13 cellular contexts compared by ENCODE assay signal in the genomic region with DNA sequence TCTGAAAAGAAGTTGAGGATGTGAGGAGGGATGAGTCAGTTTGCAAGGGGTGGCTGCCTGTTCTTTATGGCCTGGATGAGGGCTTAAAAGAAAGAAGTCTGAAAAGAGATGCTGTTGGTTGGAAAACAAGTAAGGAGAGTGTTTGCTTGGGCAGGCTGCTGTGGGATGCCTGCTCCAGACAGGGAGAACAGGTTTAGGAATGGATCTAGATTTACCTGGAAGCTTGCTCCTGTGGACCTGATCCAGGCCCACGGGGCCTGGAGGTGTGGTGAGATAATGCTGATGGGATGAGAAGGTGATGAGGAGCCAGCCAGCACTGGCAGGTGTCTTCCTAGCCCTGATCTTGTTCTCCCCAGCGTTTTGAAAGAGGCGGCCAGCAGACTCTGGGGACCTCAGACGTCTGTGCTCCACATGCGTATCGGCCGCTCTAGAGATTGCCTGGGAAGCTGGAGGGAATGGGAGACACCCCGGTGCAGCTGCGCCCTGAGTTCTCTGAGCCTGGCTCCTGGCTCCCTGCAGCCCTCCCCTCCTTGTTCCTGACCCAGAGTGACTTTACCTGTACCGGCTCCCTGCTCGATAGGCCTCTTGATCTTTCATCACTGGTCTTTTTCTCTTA.
DNase-seq lines count a peak whose midpoint lies in the region; ATAC-seq and TF ChIP-seq lines count a peak whose summit lies in the region.
"Had no signal": no experiment of that assay in that cellular context is flagged by ENCODE, and none has a peak within 500 bp of the region (broad histone marks: within the 10 kb centered on the region; RNA-seq: fewer than 3 reads in every experiment).

No MANE protein-coding gene starts in this region.

- H3K9me3 Mint-ChIP-seq in activated T-cell treated with anti-CD3 and anti-CD28 coated beads, Interleukin-2, amount 50 U/mL, for 24 hours: no peaks in the 10 kb centered on the region
- no peaks in the 10 kb centered on the region for H3K9me3 Mint-ChIP-seq in activated T-cell treated with anti-CD3 and anti-CD28 coated beads, Interleukin-2, amount 50 U/mL, for 4 hours
- H3K9me3 Mint-ChIP-seq in WTC11: no peaks in the 10 kb centered on the region
- H3K9me3 Mint-ChIP-seq in immature natural killer cell: no peaks in the 10 kb centered on the region
- no peaks in the 10 kb centered on the region for H3K9me3 Mint-ChIP-seq in T-helper 2 cell treated with Interferon-gamma antibody and Interleukin-4, amounts not matched to agents 5 μg/mL and 100 μg/mL, for 36 hours
- H3K9me3 Mint-ChIP-seq: IgD-negative memory B cell had no signal

- no peak overlapping the region for H3K4me3 Mint-ChIP-seq in activated T-cell treated with anti-CD3 and anti-CD28 coated beads, Interleukin-2, amount 50 U/mL, for 24 hours
- no peak overlapping the region for H3K4me3 Mint-ChIP-seq in activated T-cell treated with anti-CD3 and anti-CD28 coated beads, Interleukin-2, amount 50 U/mL, for 4 hours
- H3K4me3 Mint-ChIP-seq in WTC11: no peak overlapping the region
- H3K4me3 Mint-ChIP-seq in immature natural killer cell: no peak overlapping the region
- H3K4me3 Mint-ChIP-seq in T-helper 2 cell treated with Interferon-gamma antibody and Interleukin-4, amounts not matched to agents 5 μg/mL and 100 μg/mL, for 36 hours: no peak overlapping the region

- no peaks in the 10 kb centered on the region for H3K27me3 Mint-ChIP-seq in activated T-cell treated with anti-CD3 and anti-CD28 coated beads, Interleukin-2, amount 50 U/mL, for 24 hours
- no peaks in the 10 kb centered on the region for H3K27me3 Mint-ChIP-seq in activated T-cell treated with anti-CD3 and anti-CD28 coated beads, Interleukin-2, amount 50 U/mL, for 4 hours (ENCODE audit: low read depth)
- H3K27me3 Mint-ChIP-seq in WTC11 (ENCODE audit: low read depth) (no peaks in the 10 kb centered on the region), immature natural killer cell (ENCODE audit: low read depth in 3 of 3) (peaks cover 4 to 18% (median 8%) of the 10 kb centered on the region in 3 donors)
- H3K27me3 Mint-ChIP-seq in T-helper 2 cell treated with Interferon-gamma antibody and Interleukin-4, amounts not matched to agents 5 μg/mL and 100 μg/mL, for 36 hours (ENCODE audit: low read depth): no peaks in the 10 kb centered on the region
- H3K27me3 Mint-ChIP-seq: IgD-negative memory B cell had no signal

- POLR2A ChIA-PET in WTC11 (lab: Charles Lee): no interaction called here

- ATAC-seq in activated T-cell treated with anti-CD3 and anti-CD28 coated beads, Interleukin-2, amount 50 U/mL, for 4 hours: no peak
- ATAC-seq in WTC11 (no peak), HG02642 (IDR thresholded peaks at IDR 0.05; ENCODE audit: poor library complexity, unreplicated experiment) (no peak)

- no peak for TF ChIP-seq CTCF in WTC11 (IDR thresholded peaks at IDR 0.05)

- H3K27ac Mint-ChIP-seq in activated T-cell treated with anti-CD3 and anti-CD28 coated beads, Interleukin-2, amount 50 U/mL, for 24 hours: no peak overlapping the region
- H3K27ac Mint-ChIP-seq in WTC11 (no peak overlapping the region), immature natural killer cell (peak overlapping the region in 4 of 6 donors; percentile 17 to 62 (median 52))
- H3K27ac Mint-ChIP-seq in T-helper 2 cell treated with Interferon-gamma antibody and Interleukin-4, amounts not matched to agents 5 μg/mL and 100 μg/mL, for 36 hours: no peak overlapping the region

- CTCF ChIA-PET in WTC11 (lab: Charles Lee): no interaction called here

- H3K36me3 Mint-ChIP-seq in activated T-cell treated with anti-CD3 and anti-CD28 coated beads, Interleukin-2, amount 50 U/mL, for 24 hours (ENCODE audit: low read depth): peaks cover 50% of the 10 kb centered on the region
- peaks cover 1% of the 10 kb centered on the region for H3K36me3 Mint-ChIP-seq in activated T-cell treated with anti-CD3 and anti-CD28 coated beads, Interleukin-2, amount 50 U/mL, for 4 hours (ENCODE audit: insufficient read depth)
- no peaks in the 10 kb centered on the region for H3K36me3 Mint-ChIP-seq in WTC11
- H3K36me3 Mint-ChIP-seq in immature natural killer cell: no peaks in the 10 kb centered on the region
- no peaks in the 10 kb centered on the region for H3K36me3 Mint-ChIP-seq in T-helper 2 cell treated with Interferon-gamma antibody and Interleukin-4, amounts not matched to agents 5 μg/mL and 100 μg/mL, for 36 hours (ENCODE audit: low read depth)

- H3K4me1 Mint-ChIP-seq in activated T-cell treated with anti-CD3 and anti-CD28 coated beads, Interleukin-2, amount 50 U/mL, for 24 hours (ENCODE audit: low read depth): peaks cover 2% of the 10 kb centered on the region
- H3K4me1 Mint-ChIP-seq in activated T-cell treated with anti-CD3 and anti-CD28 coated beads, Interleukin-2, amount 50 U/mL, for 4 hours (ENCODE audit: low read depth): peaks cover 6% of the 10 kb centered on the region
- H3K4me1 Mint-ChIP-seq in WTC11: peaks cover 23% of the 10 kb centered on the region
- peaks cover 30 to 38% of the 10 kb centered on the region in 2 donors for H3K4me1 Mint-ChIP-seq in immature natural killer cell
- peaks cover 3% of the 10 kb centered on the region for H3K4me1 Mint-ChIP-seq in T-helper 2 cell treated with Interferon-gamma antibody and Interleukin-4, amounts not matched to agents 5 μg/mL and 100 μg/mL, for 36 hours (ENCODE audit: low read depth)

- peak; percentile 3 for DNase-seq in activated T-cell treated with anti-CD3 and anti-CD28 coated beads, Interleukin-2, amount 50 U/mL, for 24 hours
- DNase-seq in activated T-cell treated with anti-CD3 and anti-CD28 coated beads, Interleukin-2, amount 50 U/mL, for 4 hours: no peak
- DNase-seq in WTC11 (ENCODE audit: low spot score): peak; percentile 6
- DNase-seq in immature natural killer cell: no peak
- peak; percentile 14 for DNase-seq in stimulated activated CD8-positive, alpha-beta memory T cell treated with anti-CD3 and anti-CD28 coated beads, Interleukin-4, amount 100 ng/mL, for 48 hours
- no peak for DNase-seq in T-helper 2 cell treated with Interferon-gamma antibody and Interleukin-4, amounts not matched to agents 5 μg/mL and 100 μg/mL, for 36 hours (ENCODE audit: low spot score)
- DNase-seq in amniotic stem cell (lab: John Stamatoyannopoulos, UW): no peak
- DNase-seq: COR-L47; NCI-H2107; NCI-H226; NK-92 treated with Interleukin-12 subunit alpha and Interleukin-12 subunit beta, amount 100 ng/mL, for 24 hours had no signal

TF ChIP-seq in WTC11, 78 proteins besides CTCF, POLR2A, EP300 and RAD21:
- TF ChIP-seq FOXK1 (CRISPR knock-in tag; IDR thresholded peaks at IDR 0.05) (no peak), ZNF232 (CRISPR knock-in tag; IDR thresholded peaks at IDR 0.05) (no peak), ETV6 (CRISPR knock-in tag; IDR thresholded peaks at IDR 0.05) (no peak)
- TF ChIP-seq, protein P1, sequence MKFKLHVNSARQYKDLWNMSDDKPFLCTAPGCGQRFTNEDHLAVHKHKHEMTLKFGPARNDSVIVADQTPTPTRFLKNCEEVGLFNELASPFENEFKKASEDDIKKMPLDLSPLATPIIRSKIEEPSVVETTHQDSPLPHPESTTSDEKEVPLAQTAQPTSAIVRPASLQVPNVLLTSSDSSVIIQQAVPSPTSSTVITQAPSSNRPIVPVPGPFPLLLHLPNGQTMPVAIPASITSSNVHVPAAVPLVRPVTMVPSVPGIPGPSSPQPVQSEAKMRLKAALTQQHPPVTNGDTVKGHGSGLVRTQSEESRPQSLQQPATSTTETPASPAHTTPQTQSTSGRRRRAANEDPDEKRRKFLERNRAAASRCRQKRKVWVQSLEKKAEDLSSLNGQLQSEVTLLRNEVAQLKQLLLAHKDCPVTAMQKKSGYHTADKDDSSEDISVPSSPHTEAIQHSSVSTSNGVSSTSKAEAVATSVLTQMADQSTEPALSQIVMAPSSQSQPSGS (CRISPR knock-in tag; IDR thresholded peaks at IDR 0.05; ENCODE audit: borderline replicate concordance, low read depth): no peak
TF ChIP-seq in WTC11: peak in this region for 0.

Comparison
In these comparisons a context has a peak if more than half of its experiments do, and no peak if none do; other contexts are left out.
1. DNase-seq: peak in activated T-cell treated with anti-CD3 and anti-CD28 coated beads, Interleukin-2, amount 50 U/mL, for 24 hours (single experiment), WTC11 (single experiment) and stimulated activated CD8-positive, alpha-beta memory T cell treated with anti-CD3 and anti-CD28 coated beads, Interleukin-4, amount 100 ng/mL, for 48 hours (single experiment); none in activated T-cell treated with anti-CD3 and anti-CD28 coated beads, Interleukin-2, amount 50 U/mL, for 4 hours (single experiment), immature natural killer cell (0 of 3), T-helper 2 cell treated with Interferon-gamma antibody and Interleukin-4, amounts not matched to agents 5 μg/mL and 100 μg/mL, for 36 hours (single experiment) and amniotic stem cell (single experiment).
2. H3K27ac Mint-ChIP-seq: peak in immature natural killer cell (4 of 6); none in activated T-cell treated with anti-CD3 and anti-CD28 coated beads, Interleukin-2, amount 50 U/mL, for 24 hours (single experiment), WTC11 (single experiment) and T-helper 2 cell treated with Interferon-gamma antibody and Interleukin-4, amounts not matched to agents 5 μg/mL and 100 μg/mL, for 36 hours (single experiment).